ENCODE assay signal across 17 cellular contexts in the genomic region with DNA sequence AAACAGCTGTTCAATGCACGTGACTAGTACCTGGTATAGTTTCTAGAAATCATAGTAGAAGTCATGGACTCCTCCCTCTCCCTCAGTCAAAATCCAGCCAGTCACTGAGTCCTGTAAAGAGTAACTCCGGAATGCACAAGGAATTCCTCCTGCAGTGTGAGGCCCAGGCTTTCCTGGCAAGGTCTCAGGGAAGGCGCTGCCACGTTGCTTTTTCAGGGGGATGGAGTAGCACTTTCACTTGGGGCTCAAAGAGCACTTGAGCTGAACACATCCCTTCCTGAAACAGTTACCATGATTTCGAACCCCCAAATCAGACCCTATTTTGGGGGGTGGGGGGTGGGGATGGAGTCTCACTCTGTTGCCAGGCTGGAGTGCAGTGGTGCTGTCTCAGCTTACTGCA. TPM values are rescaled to one million over a fixed set of nuclear protein-coding genes. Genes with fewer than 3 reads are reported as not detected.
DNase-seq lines count a peak whose midpoint lies in the region; ATAC-seq and TF ChIP-seq lines count a peak whose summit lies in the region.
"Had no signal": no experiment of that assay in that cellular context is flagged by ENCODE, and none has a peak within 500 bp of the region (broad histone marks: within the 10 kb centered on the region; RNA-seq: fewer than 3 reads in every experiment).

No MANE protein-coding gene starts in this region.

- no peaks in the 10 kb centered on the region for H3K79me2 ChIP-seq in SK-N-SH (ENCODE audit: insufficient read depth)

- TF ChIP-seq CTCF in SK-N-SH (IDR thresholded peaks at IDR 0.05) (no peak), endodermal cell (conservative IDR thresholded peaks at IDR 0.05) (no peak)

- WGBS in SK-N-SH (ENCODE audit: low lambda C conversion rate) = 66% methylated on average over 5 of the region's 5 CpGs
- WGBS in endodermal cell (ENCODE audit: insufficient coverage in 1 of 2, insufficient read length in 1 of 2), 2 experiments = 40 to 60% methylated on average over 4 of the region's 5 CpGs

- H3K27ac ChIP-seq in SK-N-SH (ENCODE audit: low read depth in 2 of 2, low read length in 1 of 2) = no peak overlapping the region
- H3K27ac ChIP-seq in endodermal cell (ENCODE audit: low read depth, low read length) = no peak overlapping the region
- H3K27ac ChIP-seq: 22Rv1, breast epithelium, C4-2B, thoracic aorta had no signal

- no peak overlapping the region for H2AFZ ChIP-seq in SK-N-SH (ENCODE audit: low read depth)

- no peaks in the 10 kb centered on the region for H4K20me1 ChIP-seq in SK-N-SH (ENCODE audit: insufficient read depth)

- H3K9me3 Mint-ChIP-seq in endodermal cell = peaks cover 4% of the 10 kb centered on the region
- H3K9me3 Mint-ChIP-seq in activated naive CD4-positive, alpha-beta T cell treated with anti-CD3 and anti-CD28 coated beads for 36 hours = no peaks in the 10 kb centered on the region
- H3K9me3 Mint-ChIP-seq: activated naive CD4-positive, alpha-beta T cell treated with anti-CD3 and anti-CD28 coated beads, Interleukin-2, amount 10 ng/mL, durations not matched to agents 7 days and 5 days had no signal

- DNase-seq in SK-N-SH (no peak), endodermal cell (peak; percentile 70), kidney tubule cell (ENCODE audit: low spot score) (peak; percentile 75), DMS53 treated with DMSO at 0.1 percent for 48 hours (lab: John Stamatoyannopoulos, UW; ENCODE audit: unreplicated experiment) (no peak)
- no peak for DNase-seq in activated naive CD4-positive, alpha-beta T cell treated with anti-CD3 and anti-CD28 coated beads for 36 hours
- DNase-seq: activated CD4-positive, alpha-beta T cell treated with anti-CD3 and anti-CD28 coated beads, Interleukin-2, amount 50 U/mL, for 48 hours; activated naive CD4-positive, alpha-beta T cell treated with anti-CD3 and anti-CD28 coated beads, Interleukin-2, amount 10 ng/mL, durations not matched to agents 7 days and 5 days; DMS153; naive B cell; NCI-H1694 treated with DMSO at 0.1 percent for 48 hours had no signal

- no peak overlapping the region for H3K27ac Mint-ChIP-seq in endodermal cell
- no peak overlapping the region for H3K27ac Mint-ChIP-seq in activated naive CD4-positive, alpha-beta T cell treated with anti-CD3 and anti-CD28 coated beads for 36 hours
- H3K27ac Mint-ChIP-seq: activated naive CD4-positive, alpha-beta T cell treated with anti-CD3 and anti-CD28 coated beads, Interleukin-2, amount 10 ng/mL, durations not matched to agents 7 days and 5 days; naive B cell had no signal

- TF ChIP-seq RAD21 in SK-N-SH (IDR thresholded peaks at IDR 0.05; ENCODE audit: low read length) = no peak

- H3K4me1 ChIP-seq in SK-N-SH (ENCODE audit: control insufficient read depth in 1 of 2, insufficient read depth in 2 of 2, low read depth in 1 of 2, low read length in 1 of 2) (peaks cover 0 to 12% of the 10 kb centered on the region in 2 experiments; a peak in 1 of 4 replicates), endodermal cell (ENCODE audit: control insufficient read depth, insufficient read depth, low read length) (no peaks in the 10 kb centered on the region)
- H3K4me1 ChIP-seq: breast epithelium had no signal

- peaks cover 1% of the 10 kb centered on the region for H3K4me1 Mint-ChIP-seq in endodermal cell
- H3K4me1 Mint-ChIP-seq in activated naive CD4-positive, alpha-beta T cell treated with anti-CD3 and anti-CD28 coated beads for 36 hours (ENCODE audit: low read depth) = no peaks in the 10 kb centered on the region
- H3K4me1 Mint-ChIP-seq: naive B cell had no signal

- no peaks in the 10 kb centered on the region for H3K36me3 ChIP-seq in SK-N-SH (replicated peaks in 1 of 2; ENCODE audit: control insufficient read depth in 1 of 2, insufficient read depth in 2 of 2, low read length in 1 of 2)
- no peaks in the 10 kb centered on the region for H3K36me3 ChIP-seq in endodermal cell (ENCODE audit: control insufficient read depth, insufficient read depth, low read length)
- H3K36me3 ChIP-seq: breast epithelium, thoracic aorta had no signal

- no peaks in the 10 kb centered on the region for H3K9me3 ChIP-seq in SK-N-SH
- no peaks in the 10 kb centered on the region for H3K9me3 ChIP-seq in endodermal cell (ENCODE audit: control insufficient read depth, low read length)
- H3K9me3 ChIP-seq: breast epithelium, thoracic aorta had no signal

- intact Hi-C loops in activated naive CD4-positive, alpha-beta T cell treated with anti-CD3 and anti-CD28 coated beads for 36 hours (cut with micrococcal nuclease) = no loop called here

- no peaks in the 10 kb centered on the region for H3K36me3 Mint-ChIP-seq in endodermal cell (ENCODE audit: low read depth)
- no peaks in the 10 kb centered on the region for H3K36me3 Mint-ChIP-seq in activated naive CD4-positive, alpha-beta T cell treated with anti-CD3 and anti-CD28 coated beads for 36 hours (ENCODE audit: low read depth)
- H3K36me3 Mint-ChIP-seq: activated naive CD4-positive, alpha-beta T cell treated with anti-CD3 and anti-CD28 coated beads, Interleukin-2, amount 10 ng/mL, durations not matched to agents 7 days and 5 days; naive B cell had no signal

- no peak overlapping the region for H3K4me2 ChIP-seq in SK-N-SH

- CTCF ChIA-PET in SK-N-SH (lab: Yijun Ruan, JAX) = interaction anchor here (0.7 to 2.2 kb wide), 5 partner anchors 9 to 178 kb away, joined by 3 to 5 read pairs (median 3); no protein-coding TSS in a partner anchor
- CTCF ChIA-PET in activated naive CD4-positive, alpha-beta T cell treated with anti-CD3 and anti-CD28 coated beads for 36 hours (lab: Charles Lee) = interaction anchor here (1.6 kb wide), 1 partner anchor 10 kb away, joined by 9 read pairs; no protein-coding TSS in a partner anchor

- POLR2A ChIA-PET in SK-N-SH (lab: Yijun Ruan, JAX) = no interaction called here

- peaks cover 8% of the 10 kb centered on the region for H3K27me3 Mint-ChIP-seq in endodermal cell (ENCODE audit: insufficient read depth)
- H3K27me3 Mint-ChIP-seq in activated naive CD4-positive, alpha-beta T cell treated with anti-CD3 and anti-CD28 coated beads for 36 hours (ENCODE audit: low read depth) = no peaks in the 10 kb centered on the region

- H3K9ac ChIP-seq in SK-N-SH (no peak overlapping the region), endodermal cell (ENCODE audit: extremely low read depth, low read length, poor library complexity, severe bottlenecking) (no peak overlapping the region)

- ATAC-seq in SK-N-SH treated with all-trans-retinoic acid at 6 μM for 48 hours = peak; percentile 83
- no peak for ATAC-seq in GM21360 (IDR thresholded peaks at IDR 0.05; ENCODE audit: unreplicated experiment)
- no peak for ATAC-seq in GM19463 (IDR thresholded peaks at IDR 0.05; ENCODE audit: unreplicated experiment)

- H3K27me3 ChIP-seq in SK-N-SH (ENCODE audit: insufficient read depth) (no peaks in the 10 kb centered on the region), endodermal cell (ENCODE audit: control insufficient read depth, insufficient read depth, low read length, poor library complexity, severe bottlenecking) (no peaks in the 10 kb centered on the region)
- H3K27me3 ChIP-seq: breast epithelium had no signal

- H3F3A ChIP-seq in SK-N-SH (replicated peaks; ENCODE audit: insufficient read depth) = no peaks in the 10 kb centered on the region

- no peak overlapping the region for H3K4me3 Mint-ChIP-seq in endodermal cell
- no peak overlapping the region for H3K4me3 Mint-ChIP-seq in activated naive CD4-positive, alpha-beta T cell treated with anti-CD3 and anti-CD28 coated beads for 36 hours
- H3K4me3 Mint-ChIP-seq: activated naive CD4-positive, alpha-beta T cell treated with anti-CD3 and anti-CD28 coated beads, Interleukin-2, amount 10 ng/mL, durations not matched to agents 7 days and 5 days; naive B cell had no signal

- H3K9me2 ChIP-seq in SK-N-SH = no peaks in the 10 kb centered on the region

- no peak for TF ChIP-seq EP300 in SK-N-SH (IDR thresholded peaks at IDR 0.05; ENCODE audit: borderline replicate concordance in 1 of 2, low read depth in 1 of 2, low read length in 1 of 2)

- no peak overlapping the region for H3K4me3 ChIP-seq in SK-N-SH (ENCODE audit: low read depth in 2 of 2, low read length in 1 of 2)
- H3K4me3 ChIP-seq in endodermal cell (ENCODE audit: low read length) = no peak overlapping the region
- H3K4me3 ChIP-seq: breast epithelium, thoracic aorta had no signal

TF ChIP-seq in SK-N-SH treated with all-trans-retinoic acid at 6 μM for 48 hours, 23 proteins besides CTCF, POLR2A, EP300 and RAD21 (continues in another document):
- TF ChIP-seq CREB5 (CRISPR knock-in tag; IDR thresholded peaks at IDR 0.05; ENCODE audit: low read depth) = no peak
- TF ChIP-seq PPARA (CRISPR knock-in tag; IDR thresholded peaks at IDR 0.05; ENCODE audit: borderline replicate concordance) = no peak
- TF ChIP-seq GLIS3 (CRISPR knock-in tag; IDR thresholded peaks at IDR 0.05) = no peak

TF ChIP-seq in SK-N-SH, 30 proteins besides CTCF, POLR2A, EP300 and RAD21 (continues in another document):
- TF ChIP-seq SIN3A (IDR thresholded peaks at IDR 0.05; ENCODE audit: borderline replicate concordance, low read depth, low read length) = no peak

RNA-seq across cellular contexts. Expression of gene LRRC8D, which starts 26.4 kb away (rescaled TPM):
- polyA plus RNA-seq in SK-N-SH (2012; rRNA removed) = 15.0 and 21.5 TPM in 2 replicates
- polyA plus RNA-seq in SK-N-SH (2012; cell fraction: cytosol; rRNA removed) = 15.3 and 16.7 TPM in 2 replicates
- polyA plus RNA-seq in SK-N-SH (2012; cell fraction: nucleus; rRNA removed) = 12.9 and 17.5 TPM in 2 replicates
- 10 to 100 TPM; 23.8 to 33.8 TPM for total RNA-seq in endodermal cell
- 26.5 TPM for polyA plus RNA-seq in endodermal cell (2013, experiment 1 of 2)
- polyA plus RNA-seq in endodermal cell (2013, experiment 2 of 2) = 21.1 TPM
- 10 to 100 TPM; 14.4 to 15.0 TPM for total RNA-seq in activated naive CD4-positive, alpha-beta T cell treated with anti-CD3 and anti-CD28 coated beads for 36 hours

Comparison
In these comparisons a context has a peak if more than half of its experiments do, and no peak if none do; other contexts are left out.
1. DNase-seq: peak in endodermal cell (single experiment) and kidney tubule cell (single experiment); none in SK-N-SH (single experiment), DMS53 treated with DMSO at 0.1 percent for 48 hours (single experiment) and activated naive CD4-positive, alpha-beta T cell treated with anti-CD3 and anti-CD28 coated beads for 36 hours (single experiment).